Comparison of ENCODE assay signal across 14 cellular contexts in the genomic region with DNA sequence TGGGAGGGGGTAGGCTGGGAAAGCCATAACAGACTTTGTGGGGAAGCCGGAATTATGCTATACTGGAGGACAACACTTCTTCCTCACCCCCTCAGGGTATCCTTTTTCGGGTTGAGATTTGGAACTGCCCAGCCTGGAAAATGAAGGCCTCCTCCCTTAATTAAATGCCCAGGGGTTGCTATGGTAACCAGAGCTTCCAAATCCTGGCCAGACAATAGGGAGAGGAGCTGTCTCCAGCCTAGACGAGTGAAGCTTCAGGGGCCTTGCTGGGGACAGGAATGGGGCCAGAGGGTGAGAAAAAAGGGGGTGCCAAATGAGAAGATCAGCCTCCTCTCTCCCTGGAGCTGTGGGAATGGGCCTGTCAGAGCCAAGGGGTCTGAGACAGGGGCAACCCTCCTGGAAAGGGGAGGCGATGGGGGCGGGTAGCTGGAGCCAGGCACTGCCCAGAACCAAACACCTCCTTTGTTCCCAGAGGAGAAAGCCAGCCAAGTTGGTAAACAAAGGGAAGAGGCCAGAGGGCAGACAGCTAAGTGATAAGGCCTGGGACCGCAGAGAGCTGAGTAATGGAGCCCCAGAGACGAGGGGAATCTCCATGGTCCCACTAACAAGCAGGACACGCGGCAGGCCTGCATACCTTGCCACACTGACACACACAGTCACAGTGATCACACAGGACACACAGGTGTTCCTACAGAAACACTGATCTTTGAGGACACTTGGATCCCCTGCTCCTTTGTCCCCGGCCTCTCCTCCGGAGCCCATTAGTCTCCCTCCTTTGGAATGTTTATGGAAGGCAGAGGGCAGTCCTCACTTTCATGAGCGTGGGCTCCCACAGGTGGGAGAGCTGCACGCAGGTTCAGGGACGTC. TPM values are rescaled to one million over a fixed set of nuclear protein-coding genes. Genes with fewer than 3 reads are reported as not detected.
DNase-seq lines count a peak whose midpoint lies in the region; ATAC-seq, FAIRE-seq and TF ChIP-seq lines count a peak whose summit lies in the region.
"Had no signal": no experiment of that assay in that cellular context is flagged by ENCODE, and none has a peak within 500 bp of the region (broad histone marks: within the 10 kb centered on the region; RNA-seq: fewer than 3 reads in every experiment).

No MANE protein-coding gene starts in this region.

- H3K4me3 ChIP-seq in A549 (no peak overlapping the region), mesodermal cell (ENCODE audit: extremely low read depth, insufficient read depth, low read length, poor library complexity, severe bottlenecking) (no peak overlapping the region)
- H3K4me3 ChIP-seq: BLaER1 had no signal

- DNase-seq in A549 (ENCODE audit: low read depth in 1 of 2, low spot score in 1 of 2) (peak in 1 of 2 experiments; percentile 90), M059J (ENCODE audit: low read depth) (peak; percentile 38), activated gamma-delta T cell treated with Interleukin-2 at 50 U/mL for 16 hours (no peak), NCI-H2107 (lab: John Stamatoyannopoulos, UW) (no peak), nucleus accumbens (lab: John Stamatoyannopoulos, UW) (no peak)
- DNase-seq: activated CD4-positive, alpha-beta T cell treated with anti-CD3 and anti-CD28 coated beads, Interleukin-2, amount 50 U/mL, for 48 hours; stimulated activated CD4-positive, alpha-beta T cell treated with anti-CD3 and anti-CD28 coated beads, Interleukin-15, amount 100 ng/mL, for 24 hours; substantia nigra had no signal

- CTCF ChIA-PET in A549 (lab: Yijun Ruan, JAX), result interaction anchor here (0.6 to 33.1 kb wide), 9 partner anchors 18 to 130 kb away, joined by 3 to 1365 read pairs (median 3); a partner anchor contains a TSS

- WGBS in A549 (ENCODE audit: missing lambda C conversion rate), result 7% methylated on average over 14 of the region's 14 CpGs
- WGBS in mesodermal cell (ENCODE audit: insufficient coverage in 2 of 2), 2 experiments, result 38 to 40% methylated on average over 9 to 10 of the region's 14 CpGs

- H3K4me1 ChIP-seq in A549 (peaks cover 65% of the 10 kb centered on the region), mesodermal cell (ENCODE audit: control insufficient read depth, insufficient read depth, low read length, poor library complexity, severe bottlenecking) (peaks cover 35% of the 10 kb centered on the region)

- TF ChIP-seq CTCF in A549 (IDR thresholded peaks at IDR 0.05), result no peak

- FAIRE-seq in A549 (lab: Jason Lieb, UNC), result no peak
- FAIRE-seq: keratinocyte had no signal

- peak overlapping the region; percentile 99 for H3K4me2 ChIP-seq in A549
- H3K4me2 ChIP-seq: BLaER1 had no signal

- peak overlapping the region; percentile 88 to 90 for H3K27ac ChIP-seq in A549
- peak overlapping the region; percentile 55 for H3K27ac ChIP-seq in cingulate gyrus (ENCODE audit: low read depth, low read length)
- peak overlapping the region; percentile 93 for H3K27ac ChIP-seq in mesodermal cell (ENCODE audit: low read depth, low read length, severe bottlenecking)
- H3K27ac ChIP-seq: BLaER1, epithelial cell of prostate had no signal

- ATAC-seq in A549 (peak; percentile 62 to 85), GM21423 (IDR thresholded peaks at IDR 0.05; ENCODE audit: unreplicated experiment) (no peak)

- no peak for TF ChIP-seq EP300 in A549 (IDR thresholded peaks at IDR 0.05)

- no peaks in the 10 kb centered on the region for H3K36me3 ChIP-seq in mesodermal cell (ENCODE audit: control insufficient read depth, insufficient read depth, low read length)
- H3K36me3 ChIP-seq: BLaER1 had no signal

- H3K9me3 ChIP-seq in A549 (no peaks in the 10 kb centered on the region), mesodermal cell (ENCODE audit: control insufficient read depth, low read length) (no peaks in the 10 kb centered on the region)
- H3K9me3 ChIP-seq: BLaER1 had no signal

- POLR2A ChIA-PET in A549 (lab: Yijun Ruan, JAX), result interaction anchor here (1.1 to 6.4 kb wide), 5 partner anchors 18 to 38 kb away, joined by 3 to 157 read pairs (median 3); a partner anchor contains a TSS

- no peak for TF ChIP-seq RAD21 in A549 (conservative IDR thresholded peaks at IDR 0.05 in 1 of 2, IDR thresholded peaks at IDR 0.05 in 1 of 2)

- peak; percentile 32; the same call in 1 of the 2 replicates for TF ChIP-seq POLR2A in A549 (IDR thresholded peaks at IDR 0.05; ENCODE audit: low read length)

TF ChIP-seq in A549, 52 proteins besides CTCF, POLR2A, EP300 and RAD21 (continues in another document):
- TF ChIP-seq HOXB13 (CRISPR knock-in tag; IDR thresholded peaks at IDR 0.05; ENCODE audit: low read depth) (no peak), EHMT2 (IDR thresholded peaks at IDR 0.05; ENCODE audit: low read depth) (no peak), MAFK (IDR thresholded peaks at IDR 0.05; ENCODE audit: partially characterized antibody) (peak; percentile 30), CHD4 (IDR thresholded peaks at IDR 0.05; ENCODE audit: borderline replicate concordance) (no peak), FOXS1 (CRISPR knock-in tag; IDR thresholded peaks at IDR 0.05) (no peak), ZNF302 (CRISPR knock-in tag; IDR thresholded peaks at IDR 0.05) (no peak), GATA3 (IDR thresholded peaks at IDR 0.05; ENCODE audit: borderline replicate concordance) (peak; percentile 60; the same call in 1 of the 2 replicates), NR3C1 (IDR thresholded peaks at IDR 0.05) (no peak), KDM5A (IDR thresholded peaks at IDR 0.05) (no peak), JUNB (IDR thresholded peaks at IDR 0.05) (no peak), SMC3 (IDR thresholded peaks at IDR 0.05) (no peak), HEYL (CRISPR knock-in tag; IDR thresholded peaks at IDR 0.05) (peak; percentile 86; the same call in 1 of the 2 replicates), MAZ (IDR thresholded peaks at IDR 0.05; ENCODE audit: borderline replicate concordance, low read depth, low read length) (no peak), FOSL2 (IDR thresholded peaks at IDR 0.05) (no peak), FOSL2 (CRISPR knock-in tag; IDR thresholded peaks at IDR 0.05) (peak; percentile 64), ZFP36 (IDR thresholded peaks at IDR 0.05; ENCODE audit: borderline replicate concordance, partially characterized antibody) (no peak), POLR2AphosphoS2 (conservative IDR thresholded peaks at IDR 0.05; ENCODE audit: low read length) (no peak), CBX8 (IDR thresholded peaks at IDR 0.05) (no peak)
- TF ChIP-seq, protein P1, sequence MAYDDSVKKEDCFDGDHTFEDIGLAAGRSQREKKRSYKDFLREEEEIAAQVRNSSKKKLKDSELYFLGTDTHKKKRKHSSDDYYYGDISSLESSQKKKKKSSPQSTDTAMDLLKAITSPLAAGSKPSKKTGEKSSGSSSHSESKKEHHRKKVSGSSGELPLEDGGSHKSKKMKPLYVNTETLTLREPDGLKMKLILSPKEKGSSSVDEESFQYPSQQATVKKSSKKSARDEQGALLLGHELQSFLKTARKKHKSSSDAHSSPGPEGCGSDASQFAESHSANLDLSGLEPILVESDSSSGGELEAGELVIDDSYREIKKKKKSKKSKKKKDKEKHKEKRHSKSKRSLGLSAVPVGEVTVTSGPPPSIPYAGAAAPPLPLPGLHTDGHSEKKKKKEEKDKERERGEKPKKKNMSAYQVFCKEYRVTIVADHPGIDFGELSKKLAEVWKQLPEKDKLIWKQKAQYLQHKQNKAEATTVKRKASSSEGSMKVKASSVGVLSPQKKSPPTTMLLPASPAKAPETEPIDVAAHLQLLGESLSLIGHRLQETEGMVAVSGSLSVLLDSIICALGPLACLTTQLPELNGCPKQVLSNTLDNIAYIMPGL (CRISPR knock-in tag; IDR thresholded peaks at IDR 0.05; ENCODE audit: borderline replicate concordance), result no peak
- TF ChIP-seq, protein P2, sequence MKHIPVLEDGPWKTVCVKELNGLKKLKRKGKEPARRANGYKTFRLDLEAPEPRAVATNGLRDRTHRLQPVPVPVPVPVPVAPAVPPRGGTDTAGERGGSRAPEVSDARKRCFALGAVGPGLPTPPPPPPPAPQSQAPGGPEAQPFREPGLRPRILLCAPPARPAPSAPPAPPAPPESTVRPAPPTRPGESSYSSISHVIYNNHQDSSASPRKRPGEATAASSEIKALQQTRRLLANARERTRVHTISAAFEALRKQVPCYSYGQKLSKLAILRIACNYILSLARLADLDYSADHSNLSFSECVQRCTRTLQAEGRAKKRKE (CRISPR knock-in tag; IDR thresholded peaks at IDR 0.05; ENCODE audit: low read depth), result no peak

RNA-seq across cellular contexts. Expression of a gene that starts 17.9 kb away (rescaled TPM):
- polyA plus RNA-seq in A549 (2011; rRNA removed), result 37.8 and 54.5 TPM in 2 replicates
- 40.9 and 56.4 TPM in 2 replicates for polyA plus RNA-seq in A549 (2012; cell fraction: cytosol; rRNA removed)
- 52.9 and 85.6 TPM in 2 replicates for polyA plus RNA-seq in A549 (2012; cell fraction: nucleus; rRNA removed)
- 16.8 to 28.7 TPM (median 26.5 TPM) in 3 replicates for polyA plus RNA-seq in A549 (2017; fragmentation: RNase III; extraction: RNeasy Plus Mini Kit Qiagen cat#74134 plus additional on column Dnase treatment)
- polyA minus RNA-seq in A549 (2011; rRNA and poly(A)+ RNA removed), result 59.3 and 68.2 TPM in 2 replicates
- total RNA-seq in M059J (2014; rRNA removed; shearing (Covaris generic)), result 0.20 TPM in 1 of 2 replicates, not detected in the other
- 4.2 TPM for polyA plus RNA-seq in mesodermal cell (2013, experiment 1 of 2)
- 5.8 TPM for polyA plus RNA-seq in mesodermal cell (2013, experiment 2 of 2)

RNA-seq across cellular contexts. Expression of a gene that starts 31.6 kb away (rescaled TPM):
- polyA plus RNA-seq in A549 (2011; rRNA removed) (132 TPM in 2 replicates), A549 (2017; fragmentation: RNase III; extraction: RNeasy Plus Mini Kit Qiagen cat#74134 plus additional on column Dnase treatment) (112 to 119 TPM (median 116 TPM) in 3 replicates)
- polyA plus RNA-seq in A549 (2012; cell fraction: cytosol; rRNA removed), result 96.9 and 97.8 TPM in 2 replicates
- polyA plus RNA-seq in A549 (2012; cell fraction: nucleus; rRNA removed), result 129 and 169 TPM in 2 replicates
- 96.4 and 97.5 TPM in 2 replicates for polyA minus RNA-seq in A549 (2011; rRNA and poly(A)+ RNA removed)
- 60.5 and 97.2 TPM in 2 replicates for total RNA-seq in M059J (2014; rRNA removed; shearing (Covaris generic))
- 55.7 TPM for polyA plus RNA-seq in mesodermal cell (2013, experiment 1 of 2)
- polyA plus RNA-seq in mesodermal cell (2013, experiment 2 of 2), result 50.3 TPM

RNA-seq across cellular contexts. Expression of a gene that starts 41.8 kb away (rescaled TPM):
- polyA plus RNA-seq in A549 (2011; rRNA removed) (50.9 and 61.9 TPM in 2 replicates), A549 (2017; fragmentation: RNase III; extraction: RNeasy Plus Mini Kit Qiagen cat#74134 plus additional on column Dnase treatment) (41.2 to 45.5 TPM (median 42.2 TPM) in 3 replicates)
- polyA plus RNA-seq in A549 (2012; cell fraction: cytosol; rRNA removed), result 39.7 and 47.3 TPM in 2 replicates
- polyA plus RNA-seq in A549 (2012; cell fraction: nucleus; rRNA removed), result 107 and 122 TPM in 2 replicates
- polyA minus RNA-seq in A549 (2011; rRNA and poly(A)+ RNA removed), result 38.4 and 39.2 TPM in 2 replicates
- 5.3 and 8.4 TPM in 2 replicates for total RNA-seq in M059J (2014; rRNA removed; shearing (Covaris generic))
- 18.6 TPM for polyA plus RNA-seq in mesodermal cell (2013, experiment 1 of 2)
- 19.8 TPM for polyA plus RNA-seq in mesodermal cell (2013, experiment 2 of 2)
